In the genomic region with DNA sequence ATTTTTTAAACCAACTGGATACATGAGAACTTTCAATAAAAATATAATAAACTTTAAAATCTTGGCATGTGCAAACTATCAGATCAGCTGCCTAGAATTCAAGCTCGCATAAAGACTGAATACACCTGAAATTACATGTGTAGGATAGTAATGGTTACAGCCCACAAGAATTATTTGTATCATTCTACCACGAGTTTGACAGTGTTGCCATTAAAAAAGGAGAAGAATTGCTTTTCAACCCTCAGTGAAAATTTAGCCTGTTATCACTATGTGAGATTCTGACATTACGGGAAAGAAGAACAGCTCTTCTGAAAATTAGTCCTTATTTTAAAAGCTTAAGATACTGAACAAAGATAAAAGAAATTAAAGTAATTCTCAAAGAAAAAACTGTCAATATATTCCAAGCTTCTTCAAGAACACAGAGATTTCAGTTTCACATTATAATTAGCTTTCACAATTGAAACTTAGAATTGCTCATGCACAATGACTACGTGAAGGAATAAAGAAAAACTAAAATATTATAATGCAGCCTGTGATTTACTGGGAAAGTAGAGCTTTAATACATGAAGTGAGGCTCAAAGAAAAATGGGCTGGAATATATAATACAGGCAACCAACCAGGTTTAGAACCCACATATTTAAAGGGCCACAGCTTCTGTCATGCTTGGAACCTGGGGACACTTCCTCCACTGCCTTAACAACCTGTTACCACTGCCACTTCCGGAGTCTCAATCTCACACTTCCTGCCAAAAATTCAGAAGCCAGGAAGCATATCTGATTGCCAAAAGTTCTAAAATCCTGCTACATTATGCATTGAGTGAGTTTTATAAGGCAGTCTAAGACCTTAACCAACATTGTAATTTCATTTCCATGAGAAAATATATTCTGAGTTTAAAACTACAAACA, we compare ENCODE assay signal across 8 cellular contexts. TPM values are rescaled to one million over a fixed set of nuclear protein-coding genes. Genes with fewer than 3 reads are reported as not detected.
A peak's percentile ranks its signal among the peaks of the same experiment; 100 is the strongest.
DNase-seq lines count a peak whose midpoint lies in the region; ATAC-seq and TF ChIP-seq lines count a peak whose summit lies in the region.

No MANE protein-coding gene starts in this region.

- DNase-seq in stimulated activated CD4-positive, alpha-beta T cell treated with anti-CD3 and anti-CD28 coated beads, Interleukin-15, amount 100 ng/mL, for 24 hours, result peak; percentile 55
- no peak for DNase-seq in stimulated activated CD4-positive, alpha-beta T cell treated with anti-CD3 and anti-CD28 coated beads, Interleukin-4, amount 100 ng/mL, for 1 hour
- no peak for DNase-seq in activated T-cell treated with anti-CD3 and anti-CD28 coated beads, Interleukin-2, amount 50 U/mL, for 24 hours
- DNase-seq in NCI-H2107 (lab: John Stamatoyannopoulos, UW), result no peak
- DNase-seq in pons (ENCODE audit: low spot score), result no peak
- DNase-seq in PC-3, result no peak
- DNase-seq in globus pallidus (ENCODE audit: low spot score), result no peak

- no peak overlapping the region for H3K27ac ChIP-seq in PC-3 (ENCODE audit: low read length)

- no peaks in the 10 kb centered on the region for H3K36me3 ChIP-seq in PC-3 (ENCODE audit: low read depth, low read length)

- H3K4me3 ChIP-seq in PC-3 (ENCODE audit: low read length), result no peak overlapping the region

- no peaks in the 10 kb centered on the region for H3K27me3 ChIP-seq in PC-3 (ENCODE audit: low read length)

- H3K36me3 Mint-ChIP-seq in activated T-cell treated with anti-CD3 and anti-CD28 coated beads, Interleukin-2, amount 50 U/mL, for 24 hours (ENCODE audit: low read depth), result peaks cover 14% of the 10 kb centered on the region

- peak overlapping the region; percentile 95 for H3K27ac Mint-ChIP-seq in activated T-cell treated with anti-CD3 and anti-CD28 coated beads, Interleukin-2, amount 50 U/mL, for 24 hours

- H3K79me2 ChIP-seq in PC-3 (ENCODE audit: low read length), result no peaks in the 10 kb centered on the region

- H3K4me2 ChIP-seq in PC-3 (ENCODE audit: low read length), result no peak overlapping the region

- H3K9me2 ChIP-seq in PC-3 (replicated peaks; ENCODE audit: low read length), result no peaks in the 10 kb centered on the region

- POLR2A ChIA-PET in PC-3 (lab: Charles Lee; ENCODE audit: unreplicated experiment), result interaction anchor here (0.6 kb wide), 1 partner anchor 1399 kb away, joined by 3 read pairs; no protein-coding TSS in a partner anchor

- no peak overlapping the region for H3K9ac ChIP-seq in PC-3 (ENCODE audit: low read length)

- no peak overlapping the region for H2AFZ ChIP-seq in PC-3 (ENCODE audit: low read length)

- BruUV-seq in PC-3 (replicated peaks; lab: Mats Ljungman, UMichigan), result no TSS peak

- H3K27me3 Mint-ChIP-seq in activated T-cell treated with anti-CD3 and anti-CD28 coated beads, Interleukin-2, amount 50 U/mL, for 24 hours, result no peaks in the 10 kb centered on the region

- no peaks in the 10 kb centered on the region for H4K20me1 ChIP-seq in PC-3 (ENCODE audit: low read length)

- no peaks in the 10 kb centered on the region for H3K9me3 ChIP-seq in PC-3 (ENCODE audit: low read length)

- H3K9me3 Mint-ChIP-seq in activated T-cell treated with anti-CD3 and anti-CD28 coated beads, Interleukin-2, amount 50 U/mL, for 24 hours, result peaks cover 3% of the 10 kb centered on the region

- peaks cover 63% of the 10 kb centered on the region for H3K4me1 Mint-ChIP-seq in activated T-cell treated with anti-CD3 and anti-CD28 coated beads, Interleukin-2, amount 50 U/mL, for 24 hours (ENCODE audit: low read depth)

- intact Hi-C loops in PC-3 (cut with micrococcal nuclease), result no loop called here

- TF ChIP-seq CTCF in PC-3 (conservative IDR thresholded peaks at IDR 0.05; ENCODE audit: low read depth, low read length), result no peak

- H3K4me3 Mint-ChIP-seq in activated T-cell treated with anti-CD3 and anti-CD28 coated beads, Interleukin-2, amount 50 U/mL, for 24 hours, result peak overlapping the region; percentile 70

- no peaks in the 10 kb centered on the region for H3K4me1 ChIP-seq in PC-3 (ENCODE audit: insufficient read depth, low read length)

- ATAC-seq in HG03097 (IDR thresholded peaks at IDR 0.05; ENCODE audit: low FRiP score, unreplicated experiment), result peak; percentile 94
- no peak for ATAC-seq in PC-3

- no peaks in the 10 kb centered on the region for H3F3A ChIP-seq in PC-3 (ENCODE audit: low read length, unreplicated experiment)

- CTCF ChIA-PET in PC-3 (lab: Charles Lee), result no interaction called here

RNA-seq across cellular contexts. Expression of gene TPK1, which starts 23.2 kb away (rescaled TPM):
- total RNA-seq in PC-3 (2014; rRNA removed), result 1.3 and 4.5 TPM in 2 replicates
